Comparison of ENCODE assay signal across 10 cellular contexts in genomic region chr20:46715292-46715756, GRCh38. TPM values are rescaled to one million over a fixed set of nuclear protein-coding genes. Genes with fewer than 3 reads are reported as not detected.
DNase-seq lines count a peak whose midpoint lies in the region; ATAC-seq and TF ChIP-seq lines count a peak whose summit lies in the region.
"Had no signal": no experiment of that assay in that cellular context is flagged by ENCODE, and none has a peak within 500 bp of the region (broad histone marks: within the 10 kb centered on the region; RNA-seq: fewer than 3 reads in every experiment).

No MANE protein-coding gene starts in this region.

- peak overlapping the region in 1 of 2 donors; percentile 23 for H3K9ac ChIP-seq in mucosa of rectum (ENCODE audit: low read depth in 1 of 2, low read length in 2 of 2)

- DNase-seq in AG09319 (ENCODE audit: extremely low read depth, low read depth): peak; percentile 82
- DNase-seq in MG63: peak; percentile 68
- peak; percentile 32 for DNase-seq in epithelial cell of proximal tubule (ENCODE audit: low read depth)
- DNase-seq in effector CD4-positive, alpha-beta T cell: no peak
- no peak for DNase-seq in NCI-H2196 treated with DMSO at 0.1 percent for 48 hours (lab: John Stamatoyannopoulos, UW; ENCODE audit: unreplicated experiment)
- DNase-seq in activated T-helper 1 cell treated with anti-CD3 and anti-CD28 coated beads, Interleukin-12 subunit alpha, Interleukin-12 subunit beta, Interleukin-2, Interleukin-4 antibody, amounts not matched to agents 30 ng/mL and 10 ng/mL and 1 ng/mL, durations not matched to agents 14 hours and 24 hours and 36 hours (ENCODE audit: low spot score): no peak
- DNase-seq: dorsolateral prefrontal cortex, SIG-M5 had no signal

- H3K9me3 ChIP-seq in MG63 (no peaks in the 10 kb centered on the region), mucosa of rectum (ENCODE audit: control insufficient read depth in 2 of 2, low read length in 2 of 2) (no peaks in the 10 kb centered on the region)

- H3K4me1 ChIP-seq in mucosa of rectum (ENCODE audit: control insufficient read depth in 2 of 2, insufficient read depth in 2 of 2, low read length in 2 of 2): peaks cover 16 to 34% of the 10 kb centered on the region in 2 donors

- TF ChIP-seq CTCF in AG09319 (IDR thresholded peaks at IDR 0.05; ENCODE audit: low read depth, low read length): peak; percentile 16; the same call in 1 of the 2 replicates
- TF ChIP-seq CTCF in epithelial cell of proximal tubule (conservative IDR thresholded peaks at IDR 0.05; ENCODE audit: low read depth, low read length): peak; percentile 27

- H3K27ac Mint-ChIP-seq in activated T-helper 1 cell treated with anti-CD3 and anti-CD28 coated beads, Interleukin-12 subunit alpha, Interleukin-12 subunit beta, Interleukin-2, Interleukin-4 antibody, amounts not matched to agents 30 ng/mL and 10 ng/mL and 1 ng/mL, durations not matched to agents 14 hours and 24 hours and 36 hours: no peak overlapping the region

- H3K27me3 ChIP-seq in MG63: no peaks in the 10 kb centered on the region
- H3K27me3 ChIP-seq in mucosa of rectum (ENCODE audit: control insufficient read depth in 2 of 2, insufficient read depth in 2 of 2, low read length in 2 of 2): no peaks in the 10 kb centered on the region

- peaks cover 6% of the 10 kb centered on the region for H3K9me3 Mint-ChIP-seq in activated T-helper 1 cell treated with anti-CD3 and anti-CD28 coated beads, Interleukin-12 subunit alpha, Interleukin-12 subunit beta, Interleukin-2, Interleukin-4 antibody, amounts not matched to agents 30 ng/mL and 10 ng/mL and 1 ng/mL, durations not matched to agents 14 hours and 24 hours and 36 hours

- H3K36me3 ChIP-seq in MG63 (peaks cover 18% of the 10 kb centered on the region), mucosa of rectum (ENCODE audit: control insufficient read depth in 2 of 2, insufficient read depth in 2 of 2, low read length in 2 of 2) (no peaks in the 10 kb centered on the region)

- no peak overlapping the region for H3K4me3 Mint-ChIP-seq in activated T-helper 1 cell treated with anti-CD3 and anti-CD28 coated beads, Interleukin-12 subunit alpha, Interleukin-12 subunit beta, Interleukin-2, Interleukin-4 antibody, amounts not matched to agents 30 ng/mL and 10 ng/mL and 1 ng/mL, durations not matched to agents 14 hours and 24 hours and 36 hours

- ATAC-seq in GM21423 (IDR thresholded peaks at IDR 0.05; ENCODE audit: unreplicated experiment): no peak

- H3K36me3 Mint-ChIP-seq in activated T-helper 1 cell treated with anti-CD3 and anti-CD28 coated beads, Interleukin-12 subunit alpha, Interleukin-12 subunit beta, Interleukin-2, Interleukin-4 antibody, amounts not matched to agents 30 ng/mL and 10 ng/mL and 1 ng/mL, durations not matched to agents 14 hours and 24 hours and 36 hours (ENCODE audit: low read depth): no peaks in the 10 kb centered on the region

- H3K4me3 ChIP-seq in MG63 (no peak overlapping the region), epithelial cell of proximal tubule (ENCODE audit: low read depth, low read length) (no peak overlapping the region), mucosa of rectum (ENCODE audit: low read length in 2 of 2) (no peak overlapping the region)
- H3K4me3 ChIP-seq: dorsolateral prefrontal cortex had no signal

- H3K27ac ChIP-seq in mucosa of rectum (ENCODE audit: low read depth in 2 of 2, low read length in 2 of 2): peak overlapping the region; percentile 67
- H3K27ac ChIP-seq: dorsolateral prefrontal cortex had no signal

- no peaks in the 10 kb centered on the region for H3K4me1 Mint-ChIP-seq in activated T-helper 1 cell treated with anti-CD3 and anti-CD28 coated beads, Interleukin-12 subunit alpha, Interleukin-12 subunit beta, Interleukin-2, Interleukin-4 antibody, amounts not matched to agents 30 ng/mL and 10 ng/mL and 1 ng/mL, durations not matched to agents 14 hours and 24 hours and 36 hours (ENCODE audit: low read depth)

- H3K27me3 Mint-ChIP-seq in activated T-helper 1 cell treated with anti-CD3 and anti-CD28 coated beads, Interleukin-12 subunit alpha, Interleukin-12 subunit beta, Interleukin-2, Interleukin-4 antibody, amounts not matched to agents 30 ng/mL and 10 ng/mL and 1 ng/mL, durations not matched to agents 14 hours and 24 hours and 36 hours (ENCODE audit: insufficient read depth): peaks cover 12% of the 10 kb centered on the region

- intact Hi-C loops in activated T-helper 1 cell treated with anti-CD3 and anti-CD28 coated beads, Interleukin-12 subunit alpha, Interleukin-12 subunit beta, Interleukin-2, Interleukin-4 antibody, amounts not matched to agents 30 ng/mL and 10 ng/mL and 1 ng/mL, durations not matched to agents 14 hours and 24 hours and 36 hours (cut with micrococcal nuclease): no loop called here

RNA-seq across cellular contexts. Expression of gene SLC2A10, which starts 5.9 kb away (rescaled TPM):
- 13.2 and 33.3 TPM in 2 replicates for total RNA-seq in MG63 (2014; rRNA removed; shearing (Covaris generic); ENCODE audit: low replicate concordance)
- total RNA-seq in epithelial cell of proximal tubule: 4.6 and 12.5 TPM in 2 replicates
- not detected in 2 replicates for total RNA-seq in activated T-helper 1 cell treated with anti-CD3 and anti-CD28 coated beads, Interleukin-12 subunit alpha, Interleukin-12 subunit beta, Interleukin-2, Interleukin-4 antibody, amounts not matched to agents 30 ng/mL and 10 ng/mL and 1 ng/mL, durations not matched to agents 14 hours and 24 hours and 36 hours

RNA-seq across cellular contexts. Expression of gene TP53RK, which starts 26.1 kb away (rescaled TPM):
- 30.4 and 50.8 TPM in 2 replicates for total RNA-seq in MG63 (2014; rRNA removed; shearing (Covaris generic); ENCODE audit: low replicate concordance)
- total RNA-seq in epithelial cell of proximal tubule: 21.0 and 22.8 TPM in 2 replicates
- 16.8 and 18.5 TPM in 2 replicates for total RNA-seq in activated T-helper 1 cell treated with anti-CD3 and anti-CD28 coated beads, Interleukin-12 subunit alpha, Interleukin-12 subunit beta, Interleukin-2, Interleukin-4 antibody, amounts not matched to agents 30 ng/mL and 10 ng/mL and 1 ng/mL, durations not matched to agents 14 hours and 24 hours and 36 hours

Comparison
In these comparisons a context has a peak if more than half of its experiments do, and no peak if none do; other contexts are left out.
1. DNase-seq: peak in AG09319 (single experiment), MG63 (single experiment) and epithelial cell of proximal tubule (single experiment); none in effector CD4-positive, alpha-beta T cell (single experiment), NCI-H2196 treated with DMSO at 0.1 percent for 48 hours (single experiment) and activated T-helper 1 cell treated with anti-CD3 and anti-CD28 coated beads, Interleukin-12 subunit alpha, Interleukin-12 subunit beta, Interleukin-2, Interleukin-4 antibody, amounts not matched to agents 30 ng/mL and 10 ng/mL and 1 ng/mL, durations not matched to agents 14 hours and 24 hours and 36 hours (single experiment).